ENCODE assay signal across 29 cellular contexts in the genomic region with DNA sequence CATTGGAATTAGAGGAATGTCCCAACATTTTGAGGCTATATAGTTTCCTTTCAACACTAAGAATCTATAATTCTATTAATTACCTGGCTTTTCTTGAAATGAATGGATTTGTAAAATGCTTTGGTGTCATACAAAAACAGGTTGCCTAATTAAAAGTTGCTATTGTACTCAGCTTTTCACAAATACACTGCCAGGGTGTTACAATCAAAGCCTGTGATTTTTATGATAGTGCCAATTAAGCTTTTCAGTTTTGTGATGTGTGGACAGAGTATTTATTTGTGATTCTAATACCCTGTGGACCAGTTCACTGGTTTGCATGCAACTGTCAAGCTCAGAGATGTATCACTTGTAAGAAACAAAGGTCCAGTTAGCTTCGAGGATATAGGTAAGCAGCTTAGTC.
"Had no signal": no experiment of that assay in that cellular context is flagged by ENCODE, and none has a peak within 500 bp of the region (broad histone marks: within the 10 kb centered on the region; RNA-seq: fewer than 3 reads in every experiment).

No MANE protein-coding gene starts in this region.

- H3K27me3 Mint-ChIP-seq: activated B cell treated with CpG ODN at 0.5 μM for 24 hours; stimulated activated naive CD8-positive, alpha-beta T cell treated with anti-CD3 and anti-CD28 coated beads, Interleukin-15, amount 100 ng/mL, for 72 hours; type B pancreatic cell had no signal

- ATAC-seq: heart right ventricle; lower lobe of right lung; naive thymus-derived CD8-positive, alpha-beta T cell; pancreas; sciatic nerve; stimulated activated memory B cell treated with anti-CD40 and anti-IgM and Interleukin-4, amounts not matched to agents 10 μg/mL and 1 μg/mL and 100 μg/mL, for 72 hours; stimulated activated naive CD8-positive, alpha-beta T cell treated with anti-CD3 and anti-CD28 coated beads, Interleukin-15, amount 100 ng/mL, for 72 hours had no signal

- DNase-seq: activated B cell treated with CpG ODN at 0.5 μM for 24 hours; activated gamma-delta T cell; activated naive CD4-positive, alpha-beta T cell treated with anti-CD3 and anti-CD28 coated beads, Interleukin-2, amount 50 U/mL, for 16 hours; activated T-cell treated with anti-CD3 and anti-CD28 coated beads, Interleukin-2, amount 50 U/mL, for 48 hours; adrenal gland; cerebellar nuclear complex; colonic mucosa; effector CD8-positive, alpha-beta T cell; esophagus squamous epithelium; foreskin melanocyte; heart right ventricle; left lung; lower lobe of right lung; mesenchymal stem cell; naive thymus-derived CD8-positive, alpha-beta T cell; nucleus accumbens; pancreas; retina; stimulated activated CD4-positive, alpha-beta T cell treated with anti-CD3 and anti-CD28 coated beads, Interleukin-4, amount 100 ng/mL, for 24 hours; stimulated activated naive CD8-positive, alpha-beta T cell treated with anti-CD3 and anti-CD28 coated beads, Interleukin-15, amount 100 ng/mL, for 72 hours; substantia nigra; T-helper 1 cell; uterus had no signal

- H3K9me3 Mint-ChIP-seq: activated B cell treated with CpG ODN at 0.5 μM for 24 hours; naive thymus-derived CD8-positive, alpha-beta T cell; stimulated activated memory B cell treated with anti-CD40 and anti-IgM and Interleukin-4, amounts not matched to agents 10 μg/mL and 1 μg/mL and 100 μg/mL, for 72 hours; T-helper 2 cell treated with Interferon-gamma antibody and Interleukin-4, amounts not matched to agents 5 μg/mL and 100 μg/mL, for 36 hours had no signal

- H3K36me3 Mint-ChIP-seq: brain; naive thymus-derived CD8-positive, alpha-beta T cell; stimulated activated memory B cell treated with anti-CD40 and anti-IgM and Interleukin-4, amounts not matched to agents 10 μg/mL and 1 μg/mL and 100 μg/mL, for 72 hours; type B pancreatic cell had no signal

- H3K4me1 Mint-ChIP-seq: brain, neural crest cell had no signal

- H3K27ac Mint-ChIP-seq: activated B cell treated with CpG ODN at 0.5 μM for 24 hours; brain; naive thymus-derived CD8-positive, alpha-beta T cell; T-helper 2 cell treated with Interferon-gamma antibody and Interleukin-4, amounts not matched to agents 5 μg/mL and 100 μg/mL, for 36 hours; type B pancreatic cell had no signal

- H3K4me3 Mint-ChIP-seq: activated B cell treated with CpG ODN at 0.5 μM for 24 hours; brain; naive thymus-derived CD8-positive, alpha-beta T cell; neural crest cell; stimulated activated memory B cell treated with anti-CD40 and anti-IgM and Interleukin-4, amounts not matched to agents 10 μg/mL and 1 μg/mL and 100 μg/mL, for 72 hours; T-helper 2 cell treated with Interferon-gamma antibody and Interleukin-4, amounts not matched to agents 5 μg/mL and 100 μg/mL, for 36 hours; type B pancreatic cell had no signal
